12 cellular contexts compared by ENCODE assay signal in genomic region chr14:68146812-68147211, GRCh38.
DNase-seq lines count a peak whose midpoint lies in the region; ATAC-seq, FAIRE-seq and TF ChIP-seq lines count a peak whose summit lies in the region.
"Had no signal": no experiment of that assay in that cellular context is flagged by ENCODE, and none has a peak within 500 bp of the region (broad histone marks: within the 10 kb centered on the region; RNA-seq: fewer than 3 reads in every experiment).

No MANE protein-coding gene starts in this region.

- no peak overlapping the region for H3K4me3 Mint-ChIP-seq in activated T-cell treated with anti-CD3 and anti-CD28 coated beads, Interleukin-2, amount 50 U/mL, for 24 hours

- TF ChIP-seq CTCF in brain microvascular endothelial cell (IDR thresholded peaks at IDR 0.05; ENCODE audit: low read depth, low read length, missing control alignments) (no peak), lower lobe of right lung (IDR thresholded peaks at IDR 0.05) (no peak)

- FAIRE-seq in urothelium cell line (lab: Jason Lieb, UNC), result peak; percentile 94

- H3K27me3 ChIP-seq in brain microvascular endothelial cell (replicated peaks) (no peaks in the 10 kb centered on the region), lower lobe of right lung (ENCODE audit: low read depth) (no peaks in the 10 kb centered on the region)

- H3K9me3 ChIP-seq in lower lobe of right lung, result peaks cover 6% of the 10 kb centered on the region

- H3K27me3 Mint-ChIP-seq in activated T-cell treated with anti-CD3 and anti-CD28 coated beads, Interleukin-2, amount 50 U/mL, for 24 hours, result no peaks in the 10 kb centered on the region

- peak; percentile 87 to 91 for ATAC-seq in lower lobe of right lung
- no peak for ATAC-seq in GM18907 (IDR thresholded peaks at IDR 0.05; ENCODE audit: unreplicated experiment)

- DNase-seq in NCI-H2171 treated with DMSO at 0.1 percent for 48 hours (lab: John Stamatoyannopoulos, UW) (peak; percentile 23), NCI-H2171 (lab: John Stamatoyannopoulos, UW) (no peak), brain microvascular endothelial cell (peak; percentile 94), lower lobe of right lung (no peak), urothelium cell line (ENCODE audit: low spot score) (peak; percentile 92), SKM-1 (lab: John Stamatoyannopoulos, UW; ENCODE audit: unreplicated experiment) (no peak)
- no peak for DNase-seq in activated T-cell treated with anti-CD3 and anti-CD28 coated beads, Interleukin-2, amount 50 U/mL, for 24 hours
- DNase-seq: 8988T, left cardiac atrium, NCI-H1092 treated with DMSO at 0.1 percent for 48 hours had no signal

- no peak overlapping the region for H3K27ac Mint-ChIP-seq in activated T-cell treated with anti-CD3 and anti-CD28 coated beads, Interleukin-2, amount 50 U/mL, for 24 hours

- H3K36me3 Mint-ChIP-seq in activated T-cell treated with anti-CD3 and anti-CD28 coated beads, Interleukin-2, amount 50 U/mL, for 24 hours (ENCODE audit: low read depth), result peaks cover 5% of the 10 kb centered on the region

- H3K36me3 ChIP-seq in brain microvascular endothelial cell (replicated peaks) (no peaks in the 10 kb centered on the region), lower lobe of right lung (no peaks in the 10 kb centered on the region)

- peak overlapping the region; percentile 64 for H3K27ac ChIP-seq in brain microvascular endothelial cell
- peak overlapping the region; percentile 67 for H3K27ac ChIP-seq in lower lobe of right lung
- H3K27ac ChIP-seq: VCaP had no signal

- in situ Hi-C loops in brain microvascular endothelial cell (cut with HindIII; ENCODE audit: low pct_ligation_motif_present, low sequenced_read_pairs), result no loop called here

- peaks cover 25% of the 10 kb centered on the region for H3K4me1 Mint-ChIP-seq in activated T-cell treated with anti-CD3 and anti-CD28 coated beads, Interleukin-2, amount 50 U/mL, for 24 hours (ENCODE audit: low read depth)

- intact Hi-C loops in lower lobe of right lung (cut with DNase I), result no loop called here

- H3K4me3 ChIP-seq in brain microvascular endothelial cell (ENCODE audit: low read depth, low read length) (no peak overlapping the region), lower lobe of right lung (no peak overlapping the region)

- H3K4me1 ChIP-seq in lower lobe of right lung, result peaks cover 48% of the 10 kb centered on the region

- H3K9me3 Mint-ChIP-seq in activated T-cell treated with anti-CD3 and anti-CD28 coated beads, Interleukin-2, amount 50 U/mL, for 24 hours, result peaks cover 33% of the 10 kb centered on the region

Comparison
In these comparisons a context has a peak if more than half of its experiments do, and no peak if none do; other contexts are left out.
1. DNase-seq: peak in NCI-H2171 treated with DMSO at 0.1 percent for 48 hours (single experiment), brain microvascular endothelial cell (single experiment) and urothelium cell line (single experiment); none in NCI-H2171 (single experiment), lower lobe of right lung (single experiment), SKM-1 (single experiment) and activated T-cell treated with anti-CD3 and anti-CD28 coated beads, Interleukin-2, amount 50 U/mL, for 24 hours (single experiment).